8 cellular contexts compared by ENCODE assay signal in the genomic region with DNA sequence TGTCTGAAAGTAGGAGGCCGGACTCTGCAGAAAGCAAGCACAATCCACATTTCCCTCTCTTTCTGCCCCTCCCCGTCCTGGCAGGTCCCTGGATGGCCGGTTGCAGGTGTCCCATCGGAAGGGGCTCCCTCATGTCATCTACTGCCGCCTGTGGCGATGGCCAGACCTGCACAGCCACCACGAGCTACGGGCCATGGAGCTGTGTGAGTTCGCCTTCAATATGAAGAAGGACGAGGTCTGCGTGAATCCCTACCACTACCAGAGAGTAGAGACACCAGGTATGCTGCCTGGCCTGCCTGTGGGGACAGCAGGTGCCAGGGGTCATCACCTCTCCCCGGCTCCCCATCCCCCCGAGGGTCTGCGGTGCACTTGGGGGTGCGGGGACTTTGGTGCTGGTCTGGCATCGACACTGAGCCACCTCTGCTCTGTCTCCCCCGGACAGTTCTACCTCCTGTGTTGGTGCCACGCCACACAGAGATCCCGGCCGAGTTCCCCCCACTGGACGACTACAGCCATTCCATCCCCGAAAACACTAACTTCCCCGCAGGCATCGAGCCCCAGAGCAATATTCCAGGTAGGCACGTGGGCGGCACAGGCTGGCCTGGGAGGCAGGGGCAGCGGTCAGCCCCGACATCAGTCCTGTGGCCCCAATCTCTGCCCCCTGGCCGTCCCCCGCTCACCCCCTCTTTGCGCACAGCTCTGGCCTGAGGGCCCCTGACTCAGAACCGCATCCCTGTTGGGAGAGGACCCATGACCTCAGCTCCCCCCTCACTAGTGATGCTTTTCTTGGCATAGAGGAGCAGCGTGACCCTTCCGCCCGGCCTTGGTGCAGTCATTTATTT.
A peak's percentile ranks its signal among the peaks of the same experiment; 100 is the strongest.
DNase-seq lines count a peak whose midpoint lies in the region; ATAC-seq and TF ChIP-seq lines count a peak whose summit lies in the region.

No MANE protein-coding gene starts in this region.

- H3K27ac ChIP-seq in brain microvascular endothelial cell (peak overlapping the region; percentile 89), right cardiac atrium (ENCODE audit: low read length) (peak overlapping the region; percentile 53)

- WGBS in right cardiac atrium: 64% methylated on average over 35 of the region's 35 CpGs

- ATAC-seq in right cardiac atrium: peak; percentile 83 to 88
- no peak for ATAC-seq in GM18519 (IDR thresholded peaks at IDR 0.05; ENCODE audit: low FRiP score, unreplicated experiment)

- TF ChIP-seq CTCF in brain microvascular endothelial cell (IDR thresholded peaks at IDR 0.05; ENCODE audit: low read depth, low read length, missing control alignments) (peak; percentile 42), retinal pigment epithelial cell (conservative IDR thresholded peaks at IDR 0.05; ENCODE audit: low read depth, low read length) (peak; percentile 10)

- H3K9me3 ChIP-seq in right cardiac atrium (ENCODE audit: control insufficient read depth, low read length): no peaks in the 10 kb centered on the region
- H3K9me3 ChIP-seq in MG63: no peaks in the 10 kb centered on the region

- H3K36me3 ChIP-seq in H7 (replicated peaks; ENCODE audit: control insufficient read depth, insufficient read depth, low read length): peaks cover 5% of the 10 kb centered on the region
- H3K36me3 ChIP-seq in brain microvascular endothelial cell (replicated peaks): peaks cover 59% of the 10 kb centered on the region
- peaks cover 93% of the 10 kb centered on the region for H3K36me3 ChIP-seq in MG63

- DNase-seq in H7 (peak; percentile 82), brain microvascular endothelial cell (peak; percentile 88), right cardiac atrium (peak; percentile 75 to 85 (median 85)), retinal pigment epithelial cell (ENCODE audit: low read depth) (no peak), NCI-H2227 (lab: John Stamatoyannopoulos, UW; ENCODE audit: unreplicated experiment) (no peak), COLO829 (ENCODE audit: low spot score) (no peak), MG63 (no peak)

- H3K4me1 ChIP-seq in right cardiac atrium (ENCODE audit: control insufficient read depth, insufficient read depth, low read length): peaks cover 15% of the 10 kb centered on the region

- H3K4me3 ChIP-seq in H7 (ENCODE audit: insufficient read depth, low read depth, low read length) (no peak overlapping the region), brain microvascular endothelial cell (ENCODE audit: low read depth, low read length) (no peak overlapping the region), right cardiac atrium (ENCODE audit: low read length) (no peak overlapping the region), retinal pigment epithelial cell (ENCODE audit: low read length) (no peak overlapping the region), MG63 (no peak overlapping the region)

- in situ Hi-C loops in brain microvascular endothelial cell (cut with HindIII; ENCODE audit: low pct_ligation_motif_present, low sequenced_read_pairs): no loop called here

- H3K27me3 ChIP-seq in H7 (ENCODE audit: control insufficient read depth, insufficient read depth, low read length) (no peaks in the 10 kb centered on the region), brain microvascular endothelial cell (replicated peaks) (no peaks in the 10 kb centered on the region), right cardiac atrium (ENCODE audit: control insufficient read depth, insufficient read depth) (no peaks in the 10 kb centered on the region), MG63 (no peaks in the 10 kb centered on the region)

- intact Hi-C loops in right cardiac atrium (cut with DNase I): loop anchor here in 1 of 4 donors (10.0 kb wide), 1 partner anchor 60 kb away; no protein-coding TSS in a partner anchor

Comparison
In these comparisons a context has a peak if more than half of its experiments do, and no peak if none do; other contexts are left out.
1. DNase-seq: peak in H7 (single experiment), brain microvascular endothelial cell (single experiment) and right cardiac atrium (3 of 3); none in retinal pigment epithelial cell (single experiment), NCI-H2227 (single experiment), COLO829 (single experiment) and MG63 (single experiment).